Comparison of ENCODE assay signal across 17 cellular contexts in genomic region chr1:234550341-234551031, GRCh38. TPM values are rescaled to one million over a fixed set of nuclear protein-coding genes. Genes with fewer than 3 reads are reported as not detected.
DNase-seq lines count a peak whose midpoint lies in the region.
"Had no signal": no experiment of that assay in that cellular context is flagged by ENCODE, and none has a peak within 500 bp of the region (broad histone marks: within the 10 kb centered on the region; RNA-seq: fewer than 3 reads in every experiment).

No MANE protein-coding gene starts in this region.

- no peak overlapping the region for H3K9ac ChIP-seq in trophoblast cell (ENCODE audit: low read length)

- H4K8ac ChIP-seq in trophoblast cell (ENCODE audit: low read depth, low read length) = peak overlapping the region; percentile 62

- H3K4me3 ChIP-seq in trophoblast cell (ENCODE audit: low read depth, low read length) = no peak overlapping the region
- H3K4me3 ChIP-seq: cardiac muscle cell, lung, stomach had no signal

- peak overlapping the region; percentile 67 for H4K91ac ChIP-seq in trophoblast cell (ENCODE audit: low read depth, low read length)

- no peaks in the 10 kb centered on the region for H3K9me3 ChIP-seq in trophoblast cell (ENCODE audit: insufficient read depth, low read depth, low read length)
- H3K9me3 ChIP-seq: Caco-2, stomach had no signal

- peak overlapping the region; percentile 86 for H2BK12ac ChIP-seq in trophoblast cell (ENCODE audit: low read length)

- H3K79me1 ChIP-seq in trophoblast cell (ENCODE audit: low read length) = peaks cover 32% of the 10 kb centered on the region

- DNase-seq in ELF-1 (ENCODE audit: low read depth, low spot score) = peak; percentile 72
- peak; percentile 47 for DNase-seq in cerebellum (ENCODE audit: low spot score)
- DNase-seq in islet precursor cell = peak; percentile 62
- no peak for DNase-seq in trophoblast cell
- DNase-seq in NCI-H1417 treated with DMSO at 0.1 percent for 48 hours (lab: John Stamatoyannopoulos, UW) = no peak
- DNase-seq in ureter (ENCODE audit: low spot score) = no peak
- DNase-seq in activated CD8-positive, alpha-beta memory T cell treated with anti-CD3 and anti-CD28 coated beads, Interleukin-2, amount 50 U/mL, for 4 hours = no peak
- no peak for DNase-seq in HPDE6-E6E7 (ENCODE audit: extremely low spot score)
- DNase-seq: activated CD4-positive, CD25-positive, alpha-beta regulatory T cell treated with anti-CD3 and anti-CD28 coated beads, Interleukin-2, amount 50 U/mL, for 72 hours; activated naive CD4-positive, alpha-beta T cell treated with anti-CD3 and anti-CD28 coated beads, Interleukin-2, amount 50 U/mL, for 16 hours; Caco-2; HCEC 1CT; NCI-H1092; NCI-H2171 treated with DMSO at 0.1 percent for 48 hours; stomach had no signal

- H2AK5ac ChIP-seq in trophoblast cell (ENCODE audit: low read length) = peak overlapping the region; percentile 31

- H3K18ac ChIP-seq in trophoblast cell (ENCODE audit: low read length) = peak overlapping the region; percentile 39

- no peak overlapping the region for H3K4ac ChIP-seq in trophoblast cell (ENCODE audit: low read depth, low read length)

- no peaks in the 10 kb centered on the region for H3K79me2 ChIP-seq in trophoblast cell (ENCODE audit: control insufficient read depth, insufficient read depth, low read length, poor library complexity)

- H2BK120ac ChIP-seq in trophoblast cell (ENCODE audit: insufficient read depth, low read length, poor library complexity) = peak overlapping the region; percentile 40

- WGBS in trophoblast cell (ENCODE audit: extremely low coverage, insufficient coverage, insufficient read length) = no CpG with 5 or more reads among the region's 16 CpGs

- H3K36me3 ChIP-seq in trophoblast cell (ENCODE audit: control insufficient read depth in 1 of 2, insufficient read depth in 2 of 2, low read length in 2 of 2) = no peaks in the 10 kb centered on the region
- H3K36me3 ChIP-seq: cardiac muscle cell, stomach had no signal

- peak overlapping the region; percentile 13 for H4K12ac ChIP-seq in trophoblast cell (ENCODE audit: low read depth, low read length)

- peak overlapping the region; percentile 47 for H2BK5ac ChIP-seq in trophoblast cell (ENCODE audit: low read depth, low read length, poor library complexity)

- no peak overlapping the region for H3K23ac ChIP-seq in trophoblast cell (ENCODE audit: low read length)

- H3K4me2 ChIP-seq in trophoblast cell (ENCODE audit: low read length) = no peak overlapping the region

- peak overlapping the region; percentile 62 for H3K14ac ChIP-seq in trophoblast cell (ENCODE audit: low read length)

- H3K4me1 ChIP-seq in trophoblast cell (ENCODE audit: control insufficient read depth in 1 of 2, insufficient read depth in 2 of 2, low read length in 2 of 2) = peaks cover 36 to 38% of the 10 kb centered on the region in 2 experiments

- peak overlapping the region; percentile 39 for H3K27ac ChIP-seq in trophoblast cell (ENCODE audit: low read depth, low read length)
- H3K27ac ChIP-seq: cardiac muscle cell had no signal

- no peaks in the 10 kb centered on the region for H3K27me3 ChIP-seq in trophoblast cell (ENCODE audit: insufficient read depth, low read length)
- H3K27me3 ChIP-seq: cardiac muscle cell, stomach had no signal

- no peak overlapping the region for H2AFZ ChIP-seq in trophoblast cell (ENCODE audit: insufficient read depth, low read length, poor library complexity)

RNA-seq across cellular contexts. Expression of gene IRF2BP2, which starts 59.5 kb away (rescaled TPM):
- total RNA-seq in cerebellum = 96.2 TPM
- polyA plus RNA-seq in trophoblast cell (2013) = 147 and 150 TPM in 2 replicates
- 118 TPM for total RNA-seq in ureter

Comparison
In these comparisons a context has a peak if more than half of its experiments do, and no peak if none do; other contexts are left out.
1. DNase-seq: peak in ELF-1 (single experiment), cerebellum (single experiment) and islet precursor cell (single experiment); none in trophoblast cell (0 of 2), NCI-H1417 treated with DMSO at 0.1 percent for 48 hours (single experiment), ureter (single experiment), activated CD8-positive, alpha-beta memory T cell treated with anti-CD3 and anti-CD28 coated beads, Interleukin-2, amount 50 U/mL, for 4 hours (single experiment) and HPDE6-E6E7 (single experiment).